ENCODE assay signal across 4 cellular contexts in the genomic region with DNA sequence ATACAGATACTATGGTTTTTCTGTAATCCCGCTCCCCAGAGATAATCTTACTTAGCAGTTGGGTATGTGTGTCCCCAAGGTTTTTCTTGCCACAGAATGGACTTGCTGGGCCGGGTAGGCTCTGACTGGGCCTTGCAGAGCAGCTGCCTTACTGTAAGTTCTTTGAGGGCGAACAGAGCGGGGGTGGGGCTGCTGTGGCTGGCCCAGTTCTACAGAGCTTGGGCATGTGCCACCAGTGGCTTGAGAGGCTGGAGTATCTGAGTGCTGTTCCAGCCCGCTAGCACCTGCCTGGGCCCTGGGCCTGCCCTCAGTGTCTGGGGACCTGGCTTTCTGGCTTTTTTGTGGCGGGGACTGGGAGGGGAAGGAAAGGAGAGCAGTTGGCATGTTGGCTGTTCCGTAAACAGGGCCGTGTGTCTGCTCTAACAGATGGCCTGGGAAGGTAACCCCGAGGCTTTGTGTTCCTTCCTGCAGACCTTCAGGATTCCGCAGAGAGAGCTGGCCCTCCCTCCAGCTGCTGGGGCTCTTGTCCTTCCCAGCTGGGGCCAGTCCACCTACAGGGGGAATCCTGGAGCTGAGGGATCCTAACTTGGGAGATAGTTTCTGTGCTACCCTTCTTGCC. TPM values are rescaled to one million over a fixed set of nuclear protein-coding genes. Genes with fewer than 3 reads are reported as not detected.
"Had no signal": no experiment of that assay in that cellular context is flagged by ENCODE, and none has a peak within 500 bp of the region (broad histone marks: within the 10 kb centered on the region; RNA-seq: fewer than 3 reads in every experiment).

No MANE protein-coding gene starts in this region.

RNA-seq across cellular contexts. Expression of gene RIMBP3B, which starts 56.6 kb away (rescaled TPM):
- total RNA-seq: activated T-helper 2 cell treated with anti-CD3 and anti-CD28 coated beads, Interferon-gamma antibody, Interleukin-2, Interleukin-4, amounts not matched to agents 10 μg/mL and 5 μg/mL and 100 μg/mL, durations not matched to agents 14 hours and 24 hours and 36 hours; dermis microvascular lymphatic vessel endothelial cell; endothelial cell of umbilical vein had no signal
- polyA plus RNA-seq: aorta, endothelial cell of umbilical vein had no signal
